In genomic region chr2:69306897-69307695, GRCh38 we compare ENCODE assay signal across 8 cellular contexts.
A peak's percentile ranks its signal among the peaks of the same experiment; 100 is the strongest.
DNase-seq lines count a peak whose midpoint lies in the region; ATAC-seq and TF ChIP-seq lines count a peak whose summit lies in the region.

No MANE protein-coding gene starts in this region.

- peak overlapping the region; percentile 83 to 99 (median 96) for H3K4me2 ChIP-seq in BLaER1 treated with 17β-estradiol and CSF1 and Interleukin-3, amounts not matched to agents 10 nM and 100 nM

- peaks cover 9 to 35% (median 31%) of the 10 kb centered on the region in 11 experiments for H3K27me3 ChIP-seq in BLaER1 treated with 17β-estradiol and CSF1 and Interleukin-3, amounts not matched to agents 10 nM and 100 nM

- DNase-seq in NOMO-1 treated with dmso at 0.1 percent for 144 hours (lab: John Stamatoyannopoulos, UW; ENCODE audit: unreplicated experiment) (peak; percentile 75), epithelial cell of esophagus (ENCODE audit: low read depth) (peak; percentile 69), midbrain (lab: John Stamatoyannopoulos, UW) (peak; percentile 71)
- DNase-seq in activated CD8-positive, alpha-beta memory T cell treated with anti-CD3 and anti-CD28 coated beads, Interleukin-2, amount 50 U/mL, for 48 hours, result peak; percentile 87
- DNase-seq in stimulated activated CD8-positive, alpha-beta memory T cell treated with anti-CD3 and anti-CD28 coated beads, Interleukin-15, amount 100 ng/mL, for 24 hours (ENCODE audit: low read depth), result peak; percentile 23

- H3K9me3 ChIP-seq in BLaER1 treated with 17β-estradiol and CSF1 and Interleukin-3, amounts not matched to agents 10 nM and 100 nM (replicated peaks in 1 of 11), result peaks cover 5 to 10% (median 8%) of the 10 kb centered on the region in 11 experiments; a peak in 18 of 22 replicates

- ATAC-seq in GM19438 (IDR thresholded peaks at IDR 0.05; ENCODE audit: low read depth, unreplicated experiment) (peak; percentile 90), HG03565 (IDR thresholded peaks at IDR 0.05; ENCODE audit: unreplicated experiment) (peak; percentile 70)

- H3K27ac ChIP-seq in BLaER1 treated with 17β-estradiol and CSF1 and Interleukin-3, amounts not matched to agents 10 nM and 100 nM, result peak overlapping the region; percentile 35 to 80 (median 48); a peak in 20 of 22 replicates

- peak overlapping the region; percentile 56 to 76 (median 68) for H3K4me3 ChIP-seq in BLaER1 treated with 17β-estradiol and CSF1 and Interleukin-3, amounts not matched to agents 10 nM and 100 nM
- peak overlapping the region; percentile 44 for H3K4me3 ChIP-seq in epithelial cell of esophagus (ENCODE audit: low read length)

- H3K9ac ChIP-seq in BLaER1 treated with 17β-estradiol and CSF1 and Interleukin-3, amounts not matched to agents 10 nM and 100 nM, result peak overlapping the region; percentile 46 to 87 (median 71)

- H3K36me3 ChIP-seq in BLaER1 treated with 17β-estradiol and CSF1 and Interleukin-3, amounts not matched to agents 10 nM and 100 nM, result no peaks in the 10 kb centered on the region

- peaks cover 0 to 15% (median 0%) of the 10 kb centered on the region in 11 experiments; a peak in 2 of 22 replicates for H4K20me1 ChIP-seq in BLaER1 treated with 17β-estradiol and CSF1 and Interleukin-3, amounts not matched to agents 10 nM and 100 nM

- peak; percentile 73 for TF ChIP-seq CTCF in epithelial cell of esophagus (IDR thresholded peaks at IDR 0.05; ENCODE audit: insufficient read depth, low read depth, low read length, missing control alignments)

- peaks cover 0 to 17% (median 11%) of the 10 kb centered on the region in 10 experiments; a peak in 16 of 20 replicates for H3K4me1 ChIP-seq in BLaER1 treated with 17β-estradiol and CSF1 and Interleukin-3, amounts not matched to agents 10 nM and 100 nM

Comparison
In these comparisons a context has a peak if more than half of its experiments do, and no peak if none do; other contexts are left out.
1. Peak in every context shown above with its lines: DNase-seq, ATAC-seq, H3K4me3 ChIP-seq and H3K27ac ChIP-seq.
2. DNase-seq: peak in every context shown above with its lines; median percentile 87 in activated CD8-positive, alpha-beta memory T cell treated with anti-CD3 and anti-CD28 coated beads, Interleukin-2, amount 50 U/mL, for 48 hours; 75 in NOMO-1 treated with dmso at 0.1 percent for 144 hours; 71 in midbrain; 69 in epithelial cell of esophagus; 23 in stimulated activated CD8-positive, alpha-beta memory T cell treated with anti-CD3 and anti-CD28 coated beads, Interleukin-15, amount 100 ng/mL, for 24 hours.